ENCODE assay signal across 1 cellular context in the genomic region with DNA sequence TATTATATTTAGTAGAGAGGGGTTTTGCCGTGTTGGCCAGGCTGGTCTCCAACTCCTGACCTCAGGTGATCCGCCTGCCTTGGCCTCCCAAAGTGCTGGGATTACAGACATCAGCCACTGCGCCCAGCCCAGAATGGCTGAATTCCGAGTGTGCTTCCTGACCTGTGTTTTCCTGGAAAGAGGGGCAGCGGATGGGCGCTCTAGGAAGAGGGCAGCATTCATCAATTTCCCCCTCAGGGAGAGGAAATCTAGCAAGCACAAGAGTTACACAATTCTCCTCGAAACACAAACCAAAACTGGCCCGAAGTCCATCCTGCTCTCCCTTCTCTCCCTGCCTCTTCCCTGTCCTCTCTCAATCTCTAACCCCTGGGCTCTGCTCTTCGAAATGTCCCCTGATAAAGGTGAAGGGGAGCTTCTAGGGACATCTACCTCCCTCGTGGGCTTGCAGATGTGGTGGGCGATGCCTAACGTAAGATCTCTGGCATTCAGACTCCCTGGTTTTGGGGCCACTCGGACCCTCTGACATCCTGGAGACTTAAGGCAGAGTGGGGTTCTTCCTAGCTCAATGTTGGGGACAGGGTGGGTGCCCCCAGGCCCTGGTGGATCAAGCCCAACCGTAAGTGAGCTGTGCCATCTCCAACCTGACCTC.
TF ChIP-seq lines count a peak whose summit lies in the region.

No MANE protein-coding gene starts in this region.

TF ChIP-seq in HepG2, 621 proteins besides CTCF, POLR2A, EP300 and RAD21 (continued from another document and continues in another):
- TF ChIP-seq MXI1 (IDR thresholded peaks at IDR 0.05; ENCODE audit: borderline replicate concordance, low read depth, low read length) (no peak), RARA (CRISPR knock-in tag; IDR thresholded peaks at IDR 0.05) (peak; percentile 98), PPARG (CRISPR knock-in tag; conservative IDR thresholded peaks at IDR 0.05) (peak; percentile 68), ZNF446 (CRISPR knock-in tag; IDR thresholded peaks at IDR 0.05) (no peak), ZNF34 (CRISPR knock-in tag; IDR thresholded peaks at IDR 0.05; ENCODE audit: borderline replicate concordance) (no peak), ZNF343 (CRISPR knock-in tag; IDR thresholded peaks at IDR 0.05) (0 out of 2 replicates have a peak, but pooled peaks have one; percentile 32), ATF7 (IDR thresholded peaks at IDR 0.05) (0 out of 2 replicates have a peak, but pooled peaks have one; percentile 4), ATF7 (CRISPR knock-in tag; IDR thresholded peaks at IDR 0.05) (no peak), NBN (conservative IDR thresholded peaks at IDR 0.05) (no peak), ZNF292 (CRISPR knock-in tag; IDR thresholded peaks at IDR 0.05; ENCODE audit: borderline replicate concordance, low read depth) (peak; percentile 90; the same call in 1 of the 2 replicates), ZNF724P (CRISPR knock-in tag; IDR thresholded peaks at IDR 0.05; ENCODE audit: borderline replicate concordance) (no peak), SRY (CRISPR knock-in tag; IDR thresholded peaks at IDR 0.05) (no peak), ZNF883 (CRISPR knock-in tag; IDR thresholded peaks at IDR 0.05; ENCODE audit: not compliant biosample characterization) (no peak), AKAP8 (CRISPR knock-in tag; IDR thresholded peaks at IDR 0.05) (peak; percentile 63; the same call in 1 of the 2 replicates), HDAC6 (IDR thresholded peaks at IDR 0.05; ENCODE audit: low read depth, low read length) (no peak), GTF3A (CRISPR knock-in tag; conservative IDR thresholded peaks at IDR 0.05) (no peak), MIER3 (CRISPR knock-in tag; IDR thresholded peaks at IDR 0.05; ENCODE audit: borderline replicate concordance) (peak; percentile 87; the same call in 1 of the 2 replicates), SAFB2 (CRISPR knock-in tag; IDR thresholded peaks at IDR 0.05; ENCODE audit: borderline replicate concordance, low read depth) (0 out of 2 replicates have a peak, but pooled peaks have one; percentile 47), SSRP1 (CRISPR knock-in tag; IDR thresholded peaks at IDR 0.05) (0 out of 2 replicates have a peak, but pooled peaks have one; percentile 42), ZNF282 (IDR thresholded peaks at IDR 0.05; ENCODE audit: partially characterized antibody) (no peak), FOSL1 (CRISPR knock-in tag; IDR thresholded peaks at IDR 0.05; ENCODE audit: borderline replicate concordance) (0 out of 2 replicates have a peak, but pooled peaks have one; percentile 32), NCOA2 (CRISPR knock-in tag; IDR thresholded peaks at IDR 0.05) (peak; percentile 68), TAF1 (CRISPR knock-in tag; IDR thresholded peaks at IDR 0.05) (no peak), SMAD1 (CRISPR knock-in tag; IDR thresholded peaks at IDR 0.05; ENCODE audit: borderline replicate concordance, low read depth) (peak; percentile 66; the same call in 1 of the 2 replicates), ZFP36L2 (CRISPR knock-in tag; IDR thresholded peaks at IDR 0.05) (no peak), ZNF615 (CRISPR knock-in tag; IDR thresholded peaks at IDR 0.05; ENCODE audit: borderline replicate concordance) (no peak), EHMT2 (IDR thresholded peaks at IDR 0.05; ENCODE audit: borderline replicate concordance, low read depth, low read length) (no peak), MAFF (IDR thresholded peaks at IDR 0.05; ENCODE audit: low read depth, low read length) (no peak), RFX3 (CRISPR knock-in tag; IDR thresholded peaks at IDR 0.05) (no peak), ZNF296 (CRISPR knock-in tag; conservative IDR thresholded peaks at IDR 0.05) (no peak), ZC3H13 (CRISPR knock-in tag; IDR thresholded peaks at IDR 0.05) (no peak), SP2 (CRISPR knock-in tag; IDR thresholded peaks at IDR 0.05) (0 out of 2 replicates have a peak, but pooled peaks have one; percentile 12), ARID2 (CRISPR knock-in tag; IDR thresholded peaks at IDR 0.05; ENCODE audit: borderline replicate concordance) (no peak), IRX3 (CRISPR knock-in tag; IDR thresholded peaks at IDR 0.05; ENCODE audit: borderline replicate concordance, low read depth) (no peak), ZNF567 (CRISPR knock-in tag; IDR thresholded peaks at IDR 0.05; ENCODE audit: borderline replicate concordance) (no peak)
- TF ChIP-seq, protein P1, sequence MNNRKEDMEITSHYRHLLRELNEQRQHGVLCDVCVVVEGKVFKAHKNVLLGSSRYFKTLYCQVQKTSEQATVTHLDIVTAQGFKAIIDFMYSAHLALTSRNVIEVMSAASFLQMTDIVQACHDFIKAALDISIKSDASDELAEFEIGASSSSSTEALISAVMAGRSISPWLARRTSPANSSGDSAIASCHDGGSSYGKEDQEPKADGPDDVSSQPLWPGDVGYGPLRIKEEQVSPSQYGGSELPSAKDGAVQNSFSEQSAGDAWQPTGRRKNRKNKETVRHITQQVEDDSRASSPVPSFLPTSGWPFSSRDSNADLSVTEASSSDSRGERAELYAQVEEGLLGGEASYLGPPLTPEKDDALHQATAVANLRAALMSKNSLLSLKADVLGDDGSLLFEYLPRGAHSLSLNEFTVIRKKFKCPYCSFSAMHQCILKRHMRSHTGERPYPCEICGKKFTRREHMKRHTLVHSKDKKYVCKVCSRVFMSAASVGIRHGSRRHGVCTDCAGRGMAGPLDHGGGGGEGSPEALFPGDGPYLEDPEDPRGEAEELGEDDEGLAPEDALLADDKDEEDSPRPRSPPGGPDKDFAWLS (CRISPR knock-in tag; IDR thresholded peaks at IDR 0.05; ENCODE audit: borderline replicate concordance): no peak
- TF ChIP-seq, protein P2, sequence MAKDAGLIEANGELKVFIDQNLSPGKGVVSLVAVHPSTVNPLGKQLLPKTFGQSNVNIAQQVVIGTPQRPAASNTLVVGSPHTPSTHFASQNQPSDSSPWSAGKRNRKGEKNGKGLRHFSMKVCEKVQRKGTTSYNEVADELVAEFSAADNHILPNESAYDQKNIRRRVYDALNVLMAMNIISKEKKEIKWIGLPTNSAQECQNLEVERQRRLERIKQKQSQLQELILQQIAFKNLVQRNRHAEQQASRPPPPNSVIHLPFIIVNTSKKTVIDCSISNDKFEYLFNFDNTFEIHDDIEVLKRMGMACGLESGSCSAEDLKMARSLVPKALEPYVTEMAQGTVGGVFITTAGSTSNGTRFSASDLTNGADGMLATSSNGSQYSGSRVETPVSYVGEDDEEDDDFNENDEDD (CRISPR knock-in tag; IDR thresholded peaks at IDR 0.05; ENCODE audit: borderline replicate concordance): peak; percentile 28; the same call in 1 of the 2 replicates
- TF ChIP-seq, protein P3, sequence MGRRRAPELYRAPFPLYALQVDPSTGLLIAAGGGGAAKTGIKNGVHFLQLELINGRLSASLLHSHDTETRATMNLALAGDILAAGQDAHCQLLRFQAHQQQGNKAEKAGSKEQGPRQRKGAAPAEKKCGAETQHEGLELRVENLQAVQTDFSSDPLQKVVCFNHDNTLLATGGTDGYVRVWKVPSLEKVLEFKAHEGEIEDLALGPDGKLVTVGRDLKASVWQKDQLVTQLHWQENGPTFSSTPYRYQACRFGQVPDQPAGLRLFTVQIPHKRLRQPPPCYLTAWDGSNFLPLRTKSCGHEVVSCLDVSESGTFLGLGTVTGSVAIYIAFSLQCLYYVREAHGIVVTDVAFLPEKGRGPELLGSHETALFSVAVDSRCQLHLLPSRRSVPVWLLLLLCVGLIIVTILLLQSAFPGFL (CRISPR knock-in tag; IDR thresholded peaks at IDR 0.05): no peak
- TF ChIP-seq, protein P4, sequence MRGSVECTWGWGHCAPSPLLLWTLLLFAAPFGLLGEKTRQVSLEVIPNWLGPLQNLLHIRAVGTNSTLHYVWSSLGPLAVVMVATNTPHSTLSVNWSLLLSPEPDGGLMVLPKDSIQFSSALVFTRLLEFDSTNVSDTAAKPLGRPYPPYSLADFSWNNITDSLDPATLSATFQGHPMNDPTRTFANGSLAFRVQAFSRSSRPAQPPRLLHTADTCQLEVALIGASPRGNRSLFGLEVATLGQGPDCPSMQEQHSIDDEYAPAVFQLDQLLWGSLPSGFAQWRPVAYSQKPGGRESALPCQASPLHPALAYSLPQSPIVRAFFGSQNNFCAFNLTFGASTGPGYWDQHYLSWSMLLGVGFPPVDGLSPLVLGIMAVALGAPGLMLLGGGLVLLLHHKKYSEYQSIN (CRISPR knock-in tag; IDR thresholded peaks at IDR 0.05; ENCODE audit: borderline replicate concordance): no peak
- TF ChIP-seq, protein P5, sequence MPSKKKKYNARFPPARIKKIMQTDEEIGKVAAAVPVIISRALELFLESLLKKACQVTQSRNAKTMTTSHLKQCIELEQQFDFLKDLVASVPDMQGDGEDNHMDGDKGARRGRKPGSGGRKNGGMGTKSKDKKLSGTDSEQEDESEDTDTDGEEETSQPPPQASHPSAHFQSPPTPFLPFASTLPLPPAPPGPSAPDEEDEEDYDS (CRISPR knock-in tag; IDR thresholded peaks at IDR 0.05): peak; percentile 48
- TF ChIP-seq, protein P6, sequence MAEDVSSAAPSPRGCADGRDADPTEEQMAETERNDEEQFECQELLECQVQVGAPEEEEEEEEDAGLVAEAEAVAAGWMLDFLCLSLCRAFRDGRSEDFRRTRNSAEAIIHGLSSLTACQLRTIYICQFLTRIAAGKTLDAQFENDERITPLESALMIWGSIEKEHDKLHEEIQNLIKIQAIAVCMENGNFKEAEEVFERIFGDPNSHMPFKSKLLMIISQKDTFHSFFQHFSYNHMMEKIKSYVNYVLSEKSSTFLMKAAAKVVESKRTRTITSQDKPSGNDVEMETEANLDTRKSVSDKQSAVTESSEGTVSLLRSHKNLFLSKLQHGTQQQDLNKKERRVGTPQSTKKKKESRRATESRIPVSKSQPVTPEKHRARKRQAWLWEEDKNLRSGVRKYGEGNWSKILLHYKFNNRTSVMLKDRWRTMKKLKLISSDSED (CRISPR knock-in tag; IDR thresholded peaks at IDR 0.05): no peak
- TF ChIP-seq, protein P7, sequence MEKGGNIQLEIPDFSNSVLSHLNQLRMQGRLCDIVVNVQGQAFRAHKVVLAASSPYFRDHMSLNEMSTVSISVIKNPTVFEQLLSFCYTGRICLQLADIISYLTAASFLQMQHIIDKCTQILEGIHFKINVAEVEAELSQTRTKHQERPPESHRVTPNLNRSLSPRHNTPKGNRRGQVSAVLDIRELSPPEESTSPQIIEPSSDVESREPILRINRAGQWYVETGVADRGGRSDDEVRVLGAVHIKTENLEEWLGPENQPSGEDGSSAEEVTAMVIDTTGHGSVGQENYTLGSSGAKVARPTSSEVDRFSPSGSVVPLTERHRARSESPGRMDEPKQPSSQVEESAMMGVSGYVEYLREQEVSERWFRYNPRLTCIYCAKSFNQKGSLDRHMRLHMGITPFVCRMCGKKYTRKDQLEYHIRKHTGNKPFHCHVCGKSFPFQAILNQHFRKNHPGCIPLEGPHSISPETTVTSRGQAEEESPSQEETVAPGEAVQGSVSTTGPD (CRISPR knock-in tag; IDR thresholded peaks at IDR 0.05): no peak
- TF ChIP-seq, protein P8, sequence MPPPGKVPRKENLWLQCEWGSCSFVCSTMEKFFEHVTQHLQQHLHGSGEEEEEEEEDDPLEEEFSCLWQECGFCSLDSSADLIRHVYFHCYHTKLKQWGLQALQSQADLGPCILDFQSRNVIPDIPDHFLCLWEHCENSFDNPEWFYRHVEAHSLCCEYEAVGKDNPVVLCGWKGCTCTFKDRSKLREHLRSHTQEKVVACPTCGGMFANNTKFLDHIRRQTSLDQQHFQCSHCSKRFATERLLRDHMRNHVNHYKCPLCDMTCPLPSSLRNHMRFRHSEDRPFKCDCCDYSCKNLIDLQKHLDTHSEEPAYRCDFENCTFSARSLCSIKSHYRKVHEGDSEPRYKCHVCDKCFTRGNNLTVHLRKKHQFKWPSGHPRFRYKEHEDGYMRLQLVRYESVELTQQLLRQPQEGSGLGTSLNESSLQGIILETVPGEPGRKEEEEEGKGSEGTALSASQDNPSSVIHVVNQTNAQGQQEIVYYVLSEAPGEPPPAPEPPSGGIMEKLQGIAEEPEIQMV (CRISPR knock-in tag; IDR thresholded peaks at IDR 0.05; ENCODE audit: low read depth): 0 out of 2 replicates have a peak, but pooled peaks have one; percentile 51
- TF ChIP-seq, protein P9, sequence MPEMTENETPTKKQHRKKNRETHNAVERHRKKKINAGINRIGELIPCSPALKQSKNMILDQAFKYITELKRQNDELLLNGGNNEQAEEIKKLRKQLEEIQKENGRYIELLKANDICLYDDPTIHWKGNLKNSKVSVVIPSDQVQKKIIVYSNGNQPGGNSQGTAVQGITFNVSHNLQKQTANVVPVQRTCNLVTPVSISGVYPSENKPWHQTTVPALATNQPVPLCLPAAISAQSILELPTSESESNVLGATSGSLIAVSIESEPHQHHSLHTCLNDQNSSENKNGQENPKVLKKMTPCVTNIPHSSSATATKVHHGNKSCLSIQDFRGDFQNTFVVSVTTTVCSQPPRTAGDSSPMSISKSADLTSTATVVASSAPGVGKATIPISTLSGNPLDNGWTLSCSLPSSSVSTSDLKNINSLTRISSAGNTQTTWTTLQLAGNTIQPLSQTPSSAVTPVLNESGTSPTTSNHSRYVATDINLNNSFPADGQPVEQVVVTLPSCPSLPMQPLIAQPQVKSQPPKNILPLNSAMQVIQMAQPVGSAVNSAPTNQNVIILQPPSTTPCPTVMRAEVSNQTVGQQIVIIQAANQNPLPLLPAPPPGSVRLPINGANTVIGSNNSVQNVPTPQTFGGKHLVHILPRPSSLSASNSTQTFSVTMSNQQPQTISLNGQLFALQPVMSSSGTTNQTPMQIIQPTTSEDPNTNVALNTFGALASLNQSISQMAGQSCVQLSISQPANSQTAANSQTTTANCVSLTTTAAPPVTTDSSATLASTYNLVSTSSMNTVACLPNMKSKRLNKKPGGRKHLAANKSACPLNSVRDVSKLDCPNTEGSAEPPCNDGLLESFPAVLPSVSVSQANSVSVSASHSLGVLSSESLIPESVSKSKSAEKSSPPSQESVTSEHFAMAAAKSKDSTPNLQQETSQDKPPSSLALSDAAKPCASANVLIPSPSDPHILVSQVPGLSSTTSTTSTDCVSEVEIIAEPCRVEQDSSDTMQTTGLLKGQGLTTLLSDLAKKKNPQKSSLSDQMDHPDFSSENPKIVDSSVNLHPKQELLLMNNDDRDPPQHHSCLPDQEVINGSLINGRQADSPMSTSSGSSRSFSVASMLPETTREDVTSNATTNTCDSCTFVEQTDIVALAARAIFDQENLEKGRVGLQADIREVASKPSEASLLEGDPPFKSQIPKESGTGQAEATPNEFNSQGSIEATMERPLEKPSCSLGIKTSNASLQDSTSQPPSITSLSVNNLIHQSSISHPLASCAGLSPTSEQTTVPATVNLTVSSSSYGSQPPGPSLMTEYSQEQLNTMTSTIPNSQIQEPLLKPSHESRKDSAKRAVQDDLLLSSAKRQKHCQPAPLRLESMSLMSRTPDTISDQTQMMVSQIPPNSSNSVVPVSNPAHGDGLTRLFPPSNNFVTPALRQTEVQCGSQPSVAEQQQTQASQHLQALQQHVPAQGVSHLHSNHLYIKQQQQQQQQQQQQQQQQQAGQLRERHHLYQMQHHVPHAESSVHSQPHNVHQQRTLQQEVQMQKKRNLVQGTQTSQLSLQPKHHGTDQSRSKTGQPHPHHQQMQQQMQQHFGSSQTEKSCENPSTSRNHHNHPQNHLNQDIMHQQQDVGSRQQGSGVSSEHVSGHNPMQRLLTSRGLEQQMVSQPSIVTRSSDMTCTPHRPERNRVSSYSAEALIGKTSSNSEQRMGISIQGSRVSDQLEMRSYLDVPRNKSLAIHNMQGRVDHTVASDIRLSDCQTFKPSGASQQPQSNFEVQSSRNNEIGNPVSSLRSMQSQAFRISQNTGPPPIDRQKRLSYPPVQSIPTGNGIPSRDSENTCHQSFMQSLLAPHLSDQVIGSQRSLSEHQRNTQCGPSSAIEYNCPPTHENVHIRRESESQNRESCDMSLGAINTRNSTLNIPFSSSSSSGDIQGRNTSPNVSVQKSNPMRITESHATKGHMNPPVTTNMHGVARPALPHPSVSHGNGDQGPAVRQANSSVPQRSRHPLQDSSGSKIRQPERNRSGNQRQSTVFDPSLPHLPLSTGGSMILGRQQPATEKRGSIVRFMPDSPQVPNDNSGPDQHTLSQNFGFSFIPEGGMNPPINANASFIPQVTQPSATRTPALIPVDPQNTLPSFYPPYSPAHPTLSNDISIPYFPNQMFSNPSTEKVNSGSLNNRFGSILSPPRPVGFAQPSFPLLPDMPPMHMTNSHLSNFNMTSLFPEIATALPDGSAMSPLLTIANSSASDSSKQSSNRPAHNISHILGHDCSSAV (CRISPR knock-in tag; IDR thresholded peaks at IDR 0.05; ENCODE audit: borderline replicate concordance): no peak
